Comparison of ENCODE assay signal across 29 cellular contexts in genomic region chr15:90703455-90703854, GRCh38.
"Had no signal": no experiment of that assay in that cellular context is flagged by ENCODE, and none has a peak within 500 bp of the region (broad histone marks: within the 10 kb centered on the region; RNA-seq: fewer than 3 reads in every experiment).

No MANE protein-coding gene starts in this region.

- H3K4me3 Mint-ChIP-seq: dendritic cell treated with granulocyte-macrophage colony-stimulating factor and Interleukin-4, amounts not matched to agents 40 ng/mL and 50 ng/mL, for 4 days; effector memory CD8-positive, alpha-beta T cell; endodermal cell had no signal

- H3K27me3 ChIP-seq: colonic mucosa, dorsolateral prefrontal cortex, esophagus muscularis mucosa, esophagus squamous epithelium, foreskin keratinocyte, gastrocnemius medialis, gastroesophageal sphincter, heart left ventricle, heart right ventricle had no signal

- ATAC-seq: effector memory CD8-positive, alpha-beta T cell; esophagus mucosa; foreskin keratinocyte; gastrocnemius medialis; gastroesophageal sphincter; heart left ventricle; heart right ventricle had no signal

- H3K27ac Mint-ChIP-seq: effector memory CD8-positive, alpha-beta T cell; endodermal cell had no signal

- FAIRE-seq: colon, endometrium, endothelial cell of umbilical vein, frontal cortex had no signal

- H3K9me3 Mint-ChIP-seq: dendritic cell treated with granulocyte-macrophage colony-stimulating factor and Interleukin-4, amounts not matched to agents 40 ng/mL and 50 ng/mL, for 4 days; effector memory CD8-positive, alpha-beta T cell; endodermal cell had no signal

- H3K9me3 ChIP-seq: colonic mucosa, esophagus muscularis mucosa, gastrocnemius medialis had no signal

- H3K27ac ChIP-seq: colonic mucosa, coronary artery, dorsolateral prefrontal cortex, epithelial cell of prostate, esophagus muscularis mucosa, esophagus squamous epithelium, foreskin keratinocyte, gastrocnemius medialis, gastroesophageal sphincter, heart left ventricle, heart right ventricle had no signal

- H3K4me1 ChIP-seq: colonic mucosa, esophagus muscularis mucosa, foreskin keratinocyte, gastrocnemius medialis, gastroesophageal sphincter had no signal

- H3K27me3 Mint-ChIP-seq: dendritic cell treated with granulocyte-macrophage colony-stimulating factor and Interleukin-4, amounts not matched to agents 40 ng/mL and 50 ng/mL, for 4 days; effector memory CD8-positive, alpha-beta T cell had no signal

- H3K36me3 ChIP-seq: colonic mucosa, esophagus muscularis mucosa, esophagus squamous epithelium, gastrocnemius medialis, gastroesophageal sphincter, heart left ventricle, heart right ventricle had no signal

- H3K4me3 ChIP-seq: colonic mucosa, coronary artery, dorsolateral prefrontal cortex, esophagus muscularis mucosa, esophagus squamous epithelium, gastrocnemius medialis, gastroesophageal sphincter, heart left ventricle, heart right ventricle had no signal

- DNase-seq: colonic mucosa; cortex of kidney; dermis blood vessel endothelial cell; dorsolateral prefrontal cortex; effector CD4-positive, alpha-beta T cell; effector CD8-positive, alpha-beta T cell; effector memory CD4-positive, alpha-beta T cell; effector memory CD8-positive, alpha-beta T cell; endodermal cell; erythroblast; esophagus squamous epithelium; foreskin fibroblast; foreskin keratinocyte; foreskin melanocyte; gastrocnemius medialis; glutamatergic neuron; head of caudate nucleus; heart left ventricle; heart right ventricle had no signal
